8 cellular contexts compared by ENCODE assay signal in genomic region chr19:3506384-3507340, GRCh38. TPM values are rescaled to one million over a fixed set of nuclear protein-coding genes. Genes with fewer than 3 reads are reported as not detected.
DNase-seq lines count a peak whose midpoint lies in the region; ATAC-seq, FAIRE-seq and TF ChIP-seq lines count a peak whose summit lies in the region.

No MANE protein-coding gene starts in this region.

- H3K36me3 ChIP-seq in Karpas-422 (ENCODE audit: insufficient read depth, low read length) (no peaks in the 10 kb centered on the region), rectal smooth muscle tissue (ENCODE audit: control insufficient read depth, insufficient read depth, low read length) (no peaks in the 10 kb centered on the region)

- H3K79me2 ChIP-seq in Karpas-422 (ENCODE audit: low read length) = peaks cover 58% of the 10 kb centered on the region

- no peak for TF ChIP-seq EP300 in A549 (IDR thresholded peaks at IDR 0.05)

- H3K4me1 Mint-ChIP-seq in activated naive CD4-positive, alpha-beta T cell treated with anti-CD3 and anti-CD28 coated beads, Interleukin-2, amount 10 ng/mL, durations not matched to agents 7 days and 5 days = peaks cover 45% of the 10 kb centered on the region

- H3K4me2 ChIP-seq in A549 (peak overlapping the region; percentile 96), Karpas-422 (ENCODE audit: low read depth, low read length, poor library complexity, severe bottlenecking) (peak overlapping the region; percentile 73)

- peaks cover 14% of the 10 kb centered on the region; the same call in 1 of the 2 replicates for H4K20me1 ChIP-seq in Karpas-422 (ENCODE audit: insufficient read depth, low read depth, low read length)

- POLR2A ChIA-PET in A549 (lab: Yijun Ruan, JAX) = no interaction called here

- H3K4me3 Mint-ChIP-seq in activated naive CD4-positive, alpha-beta T cell treated with anti-CD3 and anti-CD28 coated beads, Interleukin-2, amount 10 ng/mL, durations not matched to agents 7 days and 5 days = peak overlapping the region; percentile 95

- no peak for TF ChIP-seq RAD21 in A549 (conservative IDR thresholded peaks at IDR 0.05 in 1 of 2, IDR thresholded peaks at IDR 0.05 in 1 of 2)

- H3K27ac Mint-ChIP-seq in activated naive CD4-positive, alpha-beta T cell treated with anti-CD3 and anti-CD28 coated beads, Interleukin-2, amount 10 ng/mL, durations not matched to agents 7 days and 5 days = peak overlapping the region; percentile 92

- CTCF ChIA-PET in A549 (lab: Yijun Ruan, JAX) = interaction anchor here (1.0 kb wide), 2 partner anchors 11 to 69 kb away, joined by 3 read pairs; no protein-coding TSS in a partner anchor
- CTCF ChIA-PET in activated naive CD4-positive, alpha-beta T cell treated with anti-CD3 and anti-CD28 coated beads, Interleukin-2, amount 10 ng/mL, durations not matched to agents 7 days and 5 days (lab: Charles Lee) = no interaction called here

- H3K9me3 Mint-ChIP-seq in activated naive CD4-positive, alpha-beta T cell treated with anti-CD3 and anti-CD28 coated beads, Interleukin-2, amount 10 ng/mL, durations not matched to agents 7 days and 5 days = no peaks in the 10 kb centered on the region

- H3K4me3 ChIP-seq in A549 (peak overlapping the region; percentile 94), Karpas-422 (ENCODE audit: low read length) (peak overlapping the region; percentile 88), rectal smooth muscle tissue (ENCODE audit: low read length) (peak overlapping the region; percentile 82)

- H3K9me3 ChIP-seq in A549 (no peaks in the 10 kb centered on the region), Karpas-422 (ENCODE audit: low read length) (no peaks in the 10 kb centered on the region)

- FAIRE-seq in A549 (lab: Jason Lieb, UNC) = no peak

- WGBS in A549 (ENCODE audit: missing lambda C conversion rate) = under 1% methylated on average over 22 of the region's 69 CpGs

- no peak overlapping the region for H2AFZ ChIP-seq in Karpas-422 (ENCODE audit: low read length)

- peaks cover 33% of the 10 kb centered on the region for H3K36me3 Mint-ChIP-seq in activated naive CD4-positive, alpha-beta T cell treated with anti-CD3 and anti-CD28 coated beads, Interleukin-2, amount 10 ng/mL, durations not matched to agents 7 days and 5 days

- no peaks in the 10 kb centered on the region for H3K27me3 Mint-ChIP-seq in activated naive CD4-positive, alpha-beta T cell treated with anti-CD3 and anti-CD28 coated beads, Interleukin-2, amount 10 ng/mL, durations not matched to agents 7 days and 5 days

- DNase-seq in A549 (ENCODE audit: low read depth in 1 of 2, low spot score in 1 of 2) (no peak), Karpas-422 (peak; percentile 64), left cardiac atrium (peak; percentile 48), putamen (ENCODE audit: low spot score) (no peak), cerebellar nuclear complex (lab: John Stamatoyannopoulos, UW) (no peak)
- peak; percentile 61 for DNase-seq in activated naive CD4-positive, alpha-beta T cell treated with anti-CD3 and anti-CD28 coated beads, Interleukin-2, amount 10 ng/mL, durations not matched to agents 7 days and 5 days

- peaks cover 28% of the 10 kb centered on the region for H3K4me1 ChIP-seq in A549
- H3K4me1 ChIP-seq in Karpas-422 (ENCODE audit: low read length) = peaks cover 19% of the 10 kb centered on the region
- H3K4me1 ChIP-seq in rectal smooth muscle tissue (ENCODE audit: control insufficient read depth, insufficient read depth, low read length) = peaks cover 4% of the 10 kb centered on the region

- ATAC-seq in A549 (peak; percentile 14 to 17; a peak in 5 of 6 replicates), GM18909 (IDR thresholded peaks at IDR 0.05; ENCODE audit: poor library complexity, unreplicated experiment) (peak; percentile 22), left cardiac atrium (peak; percentile 7 to 13)

- intact Hi-C loops in left cardiac atrium (cut with DNase I) = no loop called here

- H3K9me2 ChIP-seq in Karpas-422 (replicated peaks; ENCODE audit: insufficient read depth, low read length) = no peaks in the 10 kb centered on the region

- peak overlapping the region; percentile 93 to 99 for H3K27ac ChIP-seq in A549
- H3K27ac ChIP-seq in Karpas-422 (ENCODE audit: low read length) = peak overlapping the region; percentile 57
- peak overlapping the region; percentile 79 for H3K27ac ChIP-seq in rectal smooth muscle tissue (ENCODE audit: low read depth, low read length)

- H3K9ac ChIP-seq in Karpas-422 (ENCODE audit: low read length) (peak overlapping the region; percentile 97), rectal smooth muscle tissue (ENCODE audit: low read length) (peak overlapping the region; percentile 71)

- H3K27me3 ChIP-seq in Karpas-422 (ENCODE audit: low read length) (no peaks in the 10 kb centered on the region), rectal smooth muscle tissue (ENCODE audit: control insufficient read depth, insufficient read depth, low read length) (no peaks in the 10 kb centered on the region)

- TF ChIP-seq CTCF in A549 (IDR thresholded peaks at IDR 0.05) = no peak

- TF ChIP-seq POLR2A in A549 (IDR thresholded peaks at IDR 0.05; ENCODE audit: low read length) = peak; percentile 32; the same call in 1 of the 2 replicates

TF ChIP-seq in A549, 52 proteins besides CTCF, POLR2A, EP300 and RAD21:
- TF ChIP-seq ZC3H11A (IDR thresholded peaks at IDR 0.05) = no peak
- peak; percentile 55; the same call in 1 of the 2 replicates for TF ChIP-seq PHF8 (IDR thresholded peaks at IDR 0.05; ENCODE audit: borderline replicate concordance, low read depth)

RNA-seq across cellular contexts. Expression of gene FZR1, which starts 0.6 kb away (rescaled TPM):
- 13.9 and 14.4 TPM in 2 replicates for polyA plus RNA-seq in A549 (2011; rRNA removed)
- 30.1 and 34.7 TPM in 2 replicates for polyA plus RNA-seq in A549 (2012; cell fraction: cytosol; rRNA removed)
- 67.4 and 92.3 TPM in 2 replicates for polyA plus RNA-seq in A549 (2012; cell fraction: nucleus; rRNA removed)
- 15.5 to 19.1 TPM (median 18.1 TPM) in 3 replicates for polyA plus RNA-seq in A549 (2017; fragmentation: RNase III; extraction: RNeasy Plus Mini Kit Qiagen cat#74134 plus additional on column Dnase treatment)
- 13.8 and 22.6 TPM in 2 replicates for polyA minus RNA-seq in A549 (2011; rRNA and poly(A)+ RNA removed)
- total RNA-seq in Karpas-422 (2014; rRNA removed; shearing (Covaris generic); ENCODE audit: low replicate concordance) = 22.8 and 41.6 TPM in 2 replicates
- total RNA-seq in left cardiac atrium = 10 to 100 TPM; 19.5 to 22.6 TPM

RNA-seq across cellular contexts. Expression of gene DOHH, which starts 6.2 kb away (rescaled TPM):
- polyA plus RNA-seq in A549 (2011; rRNA removed) (3.3 and 4.6 TPM in 2 replicates), A549 (2017; fragmentation: RNase III; extraction: RNeasy Plus Mini Kit Qiagen cat#74134 plus additional on column Dnase treatment) (12.1 to 14.2 TPM (median 13.3 TPM) in 3 replicates)
- polyA plus RNA-seq in A549 (2012; cell fraction: cytosol; rRNA removed) = 14.9 and 17.8 TPM in 2 replicates
- 19.2 and 29.3 TPM in 2 replicates for polyA plus RNA-seq in A549 (2012; cell fraction: nucleus; rRNA removed)
- 1.1 and 2.2 TPM in 2 replicates for polyA minus RNA-seq in A549 (2011; rRNA and poly(A)+ RNA removed)
- total RNA-seq in Karpas-422 (2014; rRNA removed; shearing (Covaris generic); ENCODE audit: low replicate concordance) = 0.89 and 10.4 TPM in 2 replicates
- 10 to 100 TPM; 10.4 to 13.2 TPM for total RNA-seq in left cardiac atrium

RNA-seq across cellular contexts. Expression of gene SMIM44, which starts 23.4 kb away (rescaled TPM):
- polyA plus RNA-seq in A549 (2011; rRNA removed) = not detected in 2 replicates
- polyA plus RNA-seq in A549 (2012; cell fraction: cytosol; rRNA removed) = not detected in 2 replicates
- not detected in 2 replicates for polyA plus RNA-seq in A549 (2012; cell fraction: nucleus; rRNA removed)
- not detected in 3 replicates for polyA plus RNA-seq in A549 (2017; fragmentation: RNase III; extraction: RNeasy Plus Mini Kit Qiagen cat#74134 plus additional on column Dnase treatment)
- polyA minus RNA-seq in A549 (2011; rRNA and poly(A)+ RNA removed) = not detected in 2 replicates
- not detected in 2 replicates for total RNA-seq in Karpas-422 (2014; rRNA removed; shearing (Covaris generic); ENCODE audit: low replicate concordance)
- total RNA-seq in left cardiac atrium = not detected

RNA-seq across cellular contexts. Expression of gene SMIM24, which starts 26.3 kb away (rescaled TPM):
- polyA plus RNA-seq in A549 (2011; rRNA removed) (1.1 and 1.2 TPM in 2 replicates), A549 (2017; fragmentation: RNase III; extraction: RNeasy Plus Mini Kit Qiagen cat#74134 plus additional on column Dnase treatment) (0.62 to 1.0 TPM (median 0.67 TPM) in 3 replicates)
- 0.26 and 0.47 TPM in 2 replicates for polyA plus RNA-seq in A549 (2012; cell fraction: cytosol; rRNA removed)
- 0.14 TPM in 1 of 2 replicates, not detected in the other for polyA plus RNA-seq in A549 (2012; cell fraction: nucleus; rRNA removed)
- polyA minus RNA-seq in A549 (2011; rRNA and poly(A)+ RNA removed) = 0.44 and 1.4 TPM in 2 replicates
- total RNA-seq in Karpas-422 (2014; rRNA removed; shearing (Covaris generic); ENCODE audit: low replicate concordance) = 0.89 and 1.2 TPM in 2 replicates
- total RNA-seq in left cardiac atrium = not detected

RNA-seq across cellular contexts. Expression of gene TEKTIP1, which starts 32.3 kb away (rescaled TPM):
- not detected in 2 replicates for polyA plus RNA-seq in A549 (2011; rRNA removed)
- not detected in 2 replicates for polyA plus RNA-seq in A549 (2012; cell fraction: cytosol; rRNA removed)
- 0.17 and 0.24 TPM in 2 replicates for polyA plus RNA-seq in A549 (2012; cell fraction: nucleus; rRNA removed)
- not detected in 3 replicates for polyA plus RNA-seq in A549 (2017; fragmentation: RNase III; extraction: RNeasy Plus Mini Kit Qiagen cat#74134 plus additional on column Dnase treatment)
- polyA minus RNA-seq in A549 (2011; rRNA and poly(A)+ RNA removed) = not detected in 2 replicates
- total RNA-seq in Karpas-422 (2014; rRNA removed; shearing (Covaris generic); ENCODE audit: low replicate concordance) = 0.29 TPM in 1 of 2 replicates, not detected in the other
- total RNA-seq in left cardiac atrium = under 1 TPM in 1 of 2 donors, not detected in 1; 0.52 TPM

Comparison
In these comparisons a context has a peak if more than half of its experiments do, and no peak if none do; other contexts are left out.
1. DNase-seq: peak in Karpas-422 (single experiment), activated naive CD4-positive, alpha-beta T cell treated with anti-CD3 and anti-CD28 coated beads, Interleukin-2, amount 10 ng/mL, durations not matched to agents 7 days and 5 days (single experiment) and left cardiac atrium (single experiment); none in A549 (0 of 2), putamen (single experiment) and cerebellar nuclear complex (0 of 2).
2. Peak in every context shown above with its lines, with median percentiles within 50 percentile points of each other: ATAC-seq, H3K27ac ChIP-seq and H3K4me3 ChIP-seq.